ENCODE assay signal across 24 cellular contexts in genomic region chr11:44938066-44938691, GRCh38. TPM values are rescaled to one million over a fixed set of nuclear protein-coding genes. Genes with fewer than 3 reads are reported as not detected.
DNase-seq lines count a peak whose midpoint lies in the region; ATAC-seq and TF ChIP-seq lines count a peak whose summit lies in the region.
"Had no signal": no experiment of that assay in that cellular context is flagged by ENCODE, and none has a peak within 500 bp of the region (broad histone marks: within the 10 kb centered on the region; RNA-seq: fewer than 3 reads in every experiment).

No MANE protein-coding gene starts in this region.

- TF ChIP-seq CTCF in IMR-90 (conservative IDR thresholded peaks at IDR 0.05; ENCODE audit: low read depth, low read length) (no peak), WERI-Rb-1 (IDR thresholded peaks at IDR 0.05; ENCODE audit: low read depth, low read length) (no peak), omental fat pad (IDR thresholded peaks at IDR 0.05) (no peak)

- no peak overlapping the region for H2AFZ ChIP-seq in IMR-90 (replicated peaks; ENCODE audit: low read length, poor library complexity)
- H2AFZ ChIP-seq: GM23338 had no signal

- TF ChIP-seq RAD21 in IMR-90 (IDR thresholded peaks at IDR 0.05; ENCODE audit: low read length) = no peak

- peaks cover 37% of the 10 kb centered on the region; the same call in 1 of the 2 replicates for H3K36me3 ChIP-seq in IMR-90 (ENCODE audit: control insufficient read depth, insufficient read depth, low read length)
- H3K36me3 ChIP-seq in WERI-Rb-1 = peaks cover 74% of the 10 kb centered on the region
- no peaks in the 10 kb centered on the region for H3K36me3 ChIP-seq in mesendoderm (ENCODE audit: control insufficient read depth, insufficient read depth, low read length)

- dilution Hi-C loops in IMR-90 (cut with HindIII; ENCODE audit: low sequenced_read_pairs, unreplicated experiment) = no loop called here

- H3K9ac ChIP-seq in IMR-90 (ENCODE audit: low read depth, low read length) = no peak overlapping the region
- peak overlapping the region; percentile 18 for H3K9ac ChIP-seq in mesendoderm (ENCODE audit: low read length)

- ATAC-seq in IMR-90 (ENCODE audit: low read depth) = no peak
- ATAC-seq in omental fat pad (ENCODE audit: low FRiP score) = no peak
- ATAC-seq in GM18907 (IDR thresholded peaks at IDR 0.05; ENCODE audit: unreplicated experiment) = no peak
- ATAC-seq: GM12878 had no signal

- no peak overlapping the region for H2BK15ac ChIP-seq in IMR-90 (ENCODE audit: low read depth, low read length)
- no peak overlapping the region for H2BK15ac ChIP-seq in mesendoderm (replicated peaks; ENCODE audit: low read depth)

- H3K4me1 ChIP-seq in IMR-90 (ENCODE audit: control insufficient read depth, insufficient read depth, low read length) (no peaks in the 10 kb centered on the region; the same call in 1 of the 2 replicates), mesendoderm (ENCODE audit: control insufficient read depth, low read depth, low read length) (no peaks in the 10 kb centered on the region)

- no peak overlapping the region for H3K14ac ChIP-seq in IMR-90 (replicated peaks; ENCODE audit: low read depth, low read length)

- intact Hi-C loops in IMR-90 (cut with micrococcal nuclease) = no loop called here

- H3K56ac ChIP-seq in IMR-90 (ENCODE audit: extremely low read depth, insufficient read depth, low read length) = no peak overlapping the region
- H3K56ac ChIP-seq in mesendoderm (ENCODE audit: low read length) = peak overlapping the region; percentile 34

- H4K8ac ChIP-seq in IMR-90 (ENCODE audit: low read depth in 2 of 2, low read length in 2 of 2) = no peak overlapping the region
- H4K8ac ChIP-seq in mesendoderm (ENCODE audit: low read depth, low read length) = no peak overlapping the region

- H3K4ac ChIP-seq in IMR-90 (ENCODE audit: low read depth, low read length) (no peak overlapping the region), mesendoderm (ENCODE audit: low read depth, low read length) (no peak overlapping the region)

- H4K20me1 ChIP-seq in IMR-90 (ENCODE audit: insufficient read depth, low read length) = peaks cover 34% of the 10 kb centered on the region

- peak; percentile 13 for DNase-seq in NCI-H82 (lab: John Stamatoyannopoulos, UW)
- DNase-seq in NCI-H82 treated with DMSO at 0.1 percent for 48 hours (lab: John Stamatoyannopoulos, UW; ENCODE audit: unreplicated experiment) = no peak
- no peak for DNase-seq in IMR-90
- DNase-seq in WERI-Rb-1 = peak; percentile 15
- no peak for DNase-seq in mesendoderm
- no peak for DNase-seq in omental fat pad (ENCODE audit: low spot score)
- no peak for DNase-seq in stimulated activated CD4-positive, alpha-beta T cell treated with anti-CD3 and anti-CD28 coated beads, Interleukin-2, amount 100 ng/mL, for 24 hours
- DNase-seq: CD4-positive, alpha-beta T cell; HCEC 1CT; Kasumi-1; MV-4-11; NCI-H1105; NCI-H1436 treated with DMSO at 0.1 percent for 48 hours; NCI-H187 treated with DMSO at 0.1 percent for 48 hours; NCI-H345; NCI-H510A treated with DMSO at 0.1 percent for 48 hours; NCI-H748 treated with DMSO at 0.1 percent for 48 hours; RPMI8226; SHP77 had no signal

- H2AK9ac ChIP-seq in IMR-90 (replicated peaks; ENCODE audit: low read depth, low read length, poor library complexity) = peak overlapping the region; percentile 5

- H4K5ac ChIP-seq in IMR-90 (ENCODE audit: low read depth, low read length) (no peak overlapping the region), mesendoderm (ENCODE audit: low read length) (no peak overlapping the region)

- H2BK5ac ChIP-seq in IMR-90 (ENCODE audit: low read depth, low read length, poor library complexity, severe bottlenecking) = no peak overlapping the region
- no peak overlapping the region for H2BK5ac ChIP-seq in mesendoderm (ENCODE audit: low read length)

- H3K23ac ChIP-seq in IMR-90 (ENCODE audit: low read depth, low read length) (no peak overlapping the region), mesendoderm (ENCODE audit: low read length) (no peak overlapping the region)

- TF ChIP-seq POLR2A in IMR-90 (IDR thresholded peaks at IDR 0.05; ENCODE audit: low read depth, low read length) = no peak

- CTCF ChIA-PET in IMR-90 (lab: Yijun Ruan, JAX) = interaction anchor here (0.6 kb wide), 1 partner anchor 311 kb away, joined by 3 read pairs; no protein-coding TSS in a partner anchor

- POLR2A ChIA-PET in IMR-90 (lab: Charles Lee; ENCODE audit: unreplicated experiment) = no interaction called here

- no peak overlapping the region for H4K91ac ChIP-seq in IMR-90 (ENCODE audit: insufficient read depth, low read depth, low read length)

- H3K27ac ChIP-seq in IMR-90 (ENCODE audit: insufficient read depth, low read length) (no peak overlapping the region), WERI-Rb-1 (no peak overlapping the region; the same call in 1 of the 2 replicates), mesendoderm (ENCODE audit: low read depth, low read length) (no peak overlapping the region)
- H3K27ac ChIP-seq: 22Rv1, HL-60 had no signal

- in situ Hi-C loops in IMR-90 (cut with MboI; ENCODE audit: low sequenced_read_pairs) = loop anchor here (10.0 kb wide), 1 partner anchor 357 kb away; no protein-coding TSS in a partner anchor

- H3K4me2 ChIP-seq in IMR-90 (ENCODE audit: low read depth, low read length) = no peak overlapping the region
- no peak overlapping the region for H3K4me2 ChIP-seq in mesendoderm (ENCODE audit: low read length)

- H2BK20ac ChIP-seq in IMR-90 (ENCODE audit: low read depth, low read length) = no peak overlapping the region

- H3K79me1 ChIP-seq in IMR-90 (ENCODE audit: low read depth in 1 of 2, low read length in 2 of 2) (peaks cover 6 to 14% of the 10 kb centered on the region in 2 experiments), mesendoderm (ENCODE audit: low read length) (peaks cover 7% of the 10 kb centered on the region)

- H3K4me3 ChIP-seq in IMR-90 (ENCODE audit: insufficient read depth, low read depth, low read length) (no peak overlapping the region), WERI-Rb-1 (ENCODE audit: low read depth, low read length) (no peak overlapping the region), mesendoderm (ENCODE audit: low read length) (no peak overlapping the region)
- H3K4me3 ChIP-seq: GM12878, GM23338 had no signal

- peaks cover 4% of the 10 kb centered on the region for H3K79me2 ChIP-seq in mesendoderm (ENCODE audit: control insufficient read depth, insufficient read depth, low read length)

- H3K9me3 ChIP-seq in IMR-90 (ENCODE audit: control insufficient read depth, insufficient read depth, low read length) (no peaks in the 10 kb centered on the region), WERI-Rb-1 (ENCODE audit: severe bottlenecking) (no peaks in the 10 kb centered on the region)

- WGBS in IMR-90 (ENCODE audit: extremely low coverage in 2 of 2, insufficient read length in 1 of 2), 2 experiments = 100% methylated on average over 1 of the region's 19 CpGs; no CpG with 5 or more reads in 1 of the 2 experiments
- no CpG with 5 or more reads among the region's 19 CpGs for WGBS in mesendoderm (ENCODE audit: extremely low coverage, insufficient coverage, low lambda C conversion rate)

- H3K18ac ChIP-seq in IMR-90 (ENCODE audit: low read depth, low read length) = no peak overlapping the region
- H3K18ac ChIP-seq in mesendoderm (ENCODE audit: low read length) = no peak overlapping the region

- H3K9me1 ChIP-seq in IMR-90 (ENCODE audit: insufficient read depth, low read length) = peaks cover 7% of the 10 kb centered on the region

- H3K27me3 ChIP-seq in IMR-90 (ENCODE audit: control insufficient read depth, insufficient read depth, low read length) (no peaks in the 10 kb centered on the region), WERI-Rb-1 (ENCODE audit: insufficient read depth, low read depth, severe bottlenecking) (no peaks in the 10 kb centered on the region), mesendoderm (ENCODE audit: insufficient read depth, low read length, poor library complexity) (no peaks in the 10 kb centered on the region)

- H2AK5ac ChIP-seq in IMR-90 (ENCODE audit: low read depth, low read length) (no peak overlapping the region), mesendoderm (ENCODE audit: low read length) (no peak overlapping the region)

- no peak overlapping the region for H2BK120ac ChIP-seq in IMR-90 (ENCODE audit: low read depth, low read length)
- no peak overlapping the region for H2BK120ac ChIP-seq in mesendoderm (ENCODE audit: low read depth, low read length)

- BruUV-seq in IMR-90 (replicated peaks; lab: Mats Ljungman, UMichigan) = no TSS peak

TF ChIP-seq in IMR-90, 13 proteins besides CTCF, POLR2A, EP300 and RAD21:
- no peak for TF ChIP-seq USF2 (IDR thresholded peaks at IDR 0.05; ENCODE audit: low read depth, low read length)
- TF ChIP-seq RCOR1 (IDR thresholded peaks at IDR 0.05; ENCODE audit: insufficient replicate concordance, low read length) = no peak
- no peak for TF ChIP-seq CHD1 (IDR thresholded peaks at IDR 0.05; ENCODE audit: low read depth, low read length)
TF ChIP-seq in IMR-90: peak in this region for 0.

RNA-seq across cellular contexts. Expression of gene TP53I11, which starts 12.5 kb away (rescaled TPM):
- total RNA-seq in IMR-90 (2012; rRNA removed) (3.9 TPM in 2 replicates), omental fat pad (100 to 1,000 TPM in 2 of 4 donors, 10 to 100 TPM in 2; 64.4 to 175 (median 99.1) TPM)
- polyA plus RNA-seq in IMR-90 (2012; rRNA removed) = 18.4 and 22.0 TPM in 2 replicates
- polyA plus RNA-seq in IMR-90 (2012; cell fraction: cytosol; rRNA removed) = 11.2 and 20.9 TPM in 2 replicates
- 20.9 and 25.0 TPM in 2 replicates for polyA plus RNA-seq in IMR-90 (2012; cell fraction: nucleus; rRNA removed; ENCODE audit: low replicate concordance)
- polyA plus RNA-seq in mesendoderm (2013, experiment 1 of 2) = 23.1 TPM
- 24.6 TPM for polyA plus RNA-seq in mesendoderm (2013, experiment 2 of 2)

Comparison
In these comparisons a context has a peak if more than half of its experiments do, and no peak if none do; other contexts are left out.
1. DNase-seq: peak in NCI-H82 (single experiment) and WERI-Rb-1 (single experiment); none in NCI-H82 treated with DMSO at 0.1 percent for 48 hours (single experiment), IMR-90 (single experiment), mesendoderm (single experiment), omental fat pad (single experiment) and stimulated activated CD4-positive, alpha-beta T cell treated with anti-CD3 and anti-CD28 coated beads, Interleukin-2, amount 100 ng/mL, for 24 hours (0 of 2).
2. RNA of gene TP53I11, which starts 12.5 kb away (total RNA-seq): 64.4 to 175 TPM in omental fat pad; 3.9 TPM in IMR-90; every median in the first group is over 10 times any median in the second.